In genomic region chr2:23593396-23594078, GRCh38 we compare ENCODE assay signal across 19 cellular contexts.
DNase-seq lines count a peak whose midpoint lies in the region; ATAC-seq, FAIRE-seq and TF ChIP-seq lines count a peak whose summit lies in the region.
"Had no signal": no experiment of that assay in that cellular context is flagged by ENCODE, and none has a peak within 500 bp of the region (broad histone marks: within the 10 kb centered on the region; RNA-seq: fewer than 3 reads in every experiment).

No MANE protein-coding gene starts in this region.

- H2BK20ac ChIP-seq in H1 (ENCODE audit: low read length), result no peak overlapping the region

- H3K9me3 ChIP-seq in H1 (ENCODE audit: insufficient read depth in 2 of 2, low read depth in 1 of 2, low read length in 1 of 2), result no peaks in the 10 kb centered on the region
- no peaks in the 10 kb centered on the region for H3K9me3 ChIP-seq in lower lobe of right lung
- H3K9me3 ChIP-seq in spleen, result no peaks in the 10 kb centered on the region
- H3K9me3 ChIP-seq in vagina, result no peaks in the 10 kb centered on the region
- H3K9me3 ChIP-seq: ascending aorta had no signal

- H3K4me1 ChIP-seq in H1 (replicated peaks in 1 of 4; ENCODE audit: control insufficient read depth in 3 of 4, insufficient read depth in 4 of 4, low read length in 3 of 4) (peaks cover 0 to 4% (median under 1%) of the 10 kb centered on the region in 4 experiments; a peak in 3 of 7 replicates), lower lobe of right lung (no peaks in the 10 kb centered on the region), spleen (peaks cover 0 to 4% (median 0%) of the 10 kb centered on the region in 6 donors), vagina (peaks cover 17% of the 10 kb centered on the region)

- H3K79me1 ChIP-seq in H1 (ENCODE audit: low read depth, low read length), result no peaks in the 10 kb centered on the region

- H2BK5ac ChIP-seq in H1 (ENCODE audit: low read depth, low read length), result no peak overlapping the region

- H2BK120ac ChIP-seq in H1 (replicated peaks; ENCODE audit: low read depth, low read length), result no peak overlapping the region

- H4K8ac ChIP-seq in H1 (ENCODE audit: extremely low read depth, insufficient read depth, low read length), result peak overlapping the region; percentile 11

- POLR2A ChIA-PET in H1 (lab: Charles Lee; ENCODE audit: partially characterized antibody), result no interaction called here

- no peaks in the 10 kb centered on the region for H3K79me2 ChIP-seq in H1 (ENCODE audit: control insufficient read depth in 1 of 2, insufficient read depth in 2 of 2, low read length in 2 of 2)

- 97% methylated on average over 11 of the region's 12 CpGs; no CpG with 5 or more reads in 1 of the 2 experiments for WGBS in H1 (ENCODE audit: extremely low coverage in 1 of 2, insufficient coverage in 1 of 2, insufficient read length in 1 of 2, insufficient replicate concordance in 2 of 2, low coverage in 1 of 2, low lambda C conversion rate in 2 of 2, missing lambda C conversion rate in 1 of 2), 2 experiments
- WGBS in spleen, 5 donors, result 82 to 89% (median 84%) methylated on average over 11 to 12 of the region's 12 CpGs

- TF ChIP-seq EP300 in H1 (IDR thresholded peaks at IDR 0.05; ENCODE audit: borderline replicate concordance in 1 of 2, low read depth in 2 of 2, low read length in 2 of 2), result no peak

- H3K27me3 ChIP-seq in H1 (replicated peaks in 1 of 4; ENCODE audit: control insufficient read depth in 3 of 4, extremely low read depth in 1 of 4, insufficient read depth in 3 of 4, low read length in 3 of 4) (no peaks in the 10 kb centered on the region), lower lobe of right lung (ENCODE audit: low read depth) (no peaks in the 10 kb centered on the region), spleen (replicated peaks in 1 of 7) (peaks cover 0 to 25% (median 0%) of the 10 kb centered on the region in 7 donors), vagina (no peaks in the 10 kb centered on the region)
- H3K27me3 ChIP-seq: ascending aorta had no signal

- no peaks in the 10 kb centered on the region for H4K20me1 ChIP-seq in H1 (replicated peaks in 1 of 2; ENCODE audit: control insufficient read depth in 1 of 2, insufficient read depth in 2 of 2, low read length in 2 of 2)

- no peak overlapping the region for H3K56ac ChIP-seq in H1 (replicated peaks; ENCODE audit: insufficient read length, low read depth, low read length)

- CTCF ChIA-PET in H1 (lab: Charles Lee; ENCODE audit: partially characterized antibody), result interaction anchor here (0.9 to 1.1 kb wide), 2 partner anchors 9 to 31 kb away, joined by 3 read pairs; no protein-coding TSS in a partner anchor

- no peak overlapping the region for H3K23ac ChIP-seq in H1 (ENCODE audit: insufficient read length)

- no peak overlapping the region for H2AFZ ChIP-seq in H1 (ENCODE audit: low read length)
- H2AFZ ChIP-seq: PC-9 had no signal

- no peak overlapping the region for H3K4ac ChIP-seq in H1 (replicated peaks; ENCODE audit: insufficient read length, low read depth, low read length)

- no peak overlapping the region for H3K4me2 ChIP-seq in H1 (ENCODE audit: insufficient read depth in 1 of 2, low read depth in 2 of 2, low read length in 2 of 2)
- H3K4me2 ChIP-seq: PC-9 had no signal

- TF ChIP-seq POLR2A in H1 (IDR thresholded peaks at IDR 0.05; ENCODE audit: control extremely low read depth in 1 of 2, low read depth in 2 of 2, low read length in 2 of 2), result no peak
- no peak for TF ChIP-seq POLR2A in spleen (IDR thresholded peaks at IDR 0.05)
- TF ChIP-seq POLR2A in vagina (IDR thresholded peaks at IDR 0.05), result no peak

- no peak overlapping the region for H4K5ac ChIP-seq in H1 (ENCODE audit: insufficient read length, low read depth, low read length)

- H2AK5ac ChIP-seq in H1 (ENCODE audit: low read depth, low read length), result 0 out of 2 replicates have a peak overlapping the region, but pooled peaks have one; percentile 13

- H3K27ac Mint-ChIP-seq in stimulated activated naive CD8-positive, alpha-beta T cell treated with anti-CD3 and anti-CD28 coated beads, Interleukin-15, amount 100 ng/mL, for 72 hours, result no peak overlapping the region
- H3K27ac Mint-ChIP-seq: activated CD4-positive, alpha-beta memory T cell treated with anti-CD3 and anti-CD28 coated beads for 36 hours; activated T-cell treated with anti-CD3 and anti-CD28 coated beads, Interleukin-2, amount 50 U/mL, for 24 hours; B cell; IgD-negative memory B cell had no signal

- no peak overlapping the region for H2BK15ac ChIP-seq in H1 (ENCODE audit: low read length)

- FAIRE-seq in H1 (lab: Jason Lieb, UNC), result no peak

- DNase-seq in NCI-H345 (lab: John Stamatoyannopoulos, UW) (peak; percentile 51), NCI-H345 treated with DMSO at 0.1 percent for 48 hours (lab: John Stamatoyannopoulos, UW; ENCODE audit: unreplicated experiment) (no peak), H1 (ENCODE audit: low read depth in 1 of 2, low spot score in 2 of 2) (no peak), lower lobe of right lung (peak; percentile 24), spleen (peak; percentile 40), vagina (ENCODE audit: extremely low spot score in 2 of 2) (no peak)
- no peak for DNase-seq in activated CD4-positive, alpha-beta T cell treated with anti-CD3 and anti-CD28 coated beads for 1 hour
- DNase-seq in stimulated activated naive CD8-positive, alpha-beta T cell treated with anti-CD3 and anti-CD28 coated beads, Interleukin-15, amount 100 ng/mL, for 72 hours, result no peak
- DNase-seq: activated CD4-positive, alpha-beta memory T cell treated with anti-CD3 and anti-CD28 coated beads for 36 hours; activated naive CD4-positive, alpha-beta T cell treated with anti-CD3 and anti-CD28 coated beads, Interleukin-2, amount 50 U/mL, for 16 hours; activated T-cell treated with anti-CD3 and anti-CD28 coated beads, Interleukin-2, amount 50 U/mL, for 24 hours; effector CD8-positive, alpha-beta T cell; H9; mesendoderm; PC-9; stimulated activated CD4-positive, alpha-beta T cell treated with anti-CD3 and anti-CD28 coated beads, Interleukin-4, amount 100 ng/mL, for 4 hours had no signal

- no peak overlapping the region for H3K4me3 Mint-ChIP-seq in stimulated activated naive CD8-positive, alpha-beta T cell treated with anti-CD3 and anti-CD28 coated beads, Interleukin-15, amount 100 ng/mL, for 72 hours
- H3K4me3 Mint-ChIP-seq: activated CD4-positive, alpha-beta memory T cell treated with anti-CD3 and anti-CD28 coated beads for 36 hours; activated T-cell treated with anti-CD3 and anti-CD28 coated beads, Interleukin-2, amount 50 U/mL, for 24 hours; B cell; H9 had no signal

- no peaks in the 10 kb centered on the region for H3K4me1 Mint-ChIP-seq in stimulated activated naive CD8-positive, alpha-beta T cell treated with anti-CD3 and anti-CD28 coated beads, Interleukin-15, amount 100 ng/mL, for 72 hours
- H3K4me1 Mint-ChIP-seq: B cell had no signal

- TF ChIP-seq CTCF in H1 (IDR thresholded peaks at IDR 0.05; ENCODE audit: control extremely low read depth in 1 of 3, insufficient read depth in 1 of 3, low read depth in 1 of 3, low read length in 3 of 3) (no peak), lower lobe of right lung (IDR thresholded peaks at IDR 0.05) (no peak), spleen (IDR thresholded peaks at IDR 0.05 in 8 of 11, conservative IDR thresholded peaks at IDR 0.05 in 3 of 11) (no peak), vagina (IDR thresholded peaks at IDR 0.05) (no peak)

- H3K14ac ChIP-seq in H1 (ENCODE audit: insufficient read length), result no peak overlapping the region

- no peaks in the 10 kb centered on the region for H3K23me2 ChIP-seq in H1 (ENCODE audit: low read depth, low read length)

- ATAC-seq in lower lobe of right lung, result no peak
- ATAC-seq in stimulated activated naive CD8-positive, alpha-beta T cell treated with anti-CD3 and anti-CD28 coated beads, Interleukin-15, amount 100 ng/mL, for 72 hours, result no peak

- no peak overlapping the region for H3K27ac ChIP-seq in H1 (ENCODE audit: low read depth, low read length)
- no peak overlapping the region for H3K27ac ChIP-seq in lower lobe of right lung
- no peak overlapping the region for H3K27ac ChIP-seq in spleen
- no peak overlapping the region for H3K27ac ChIP-seq in vagina
- H3K27ac ChIP-seq: ascending aorta, PC-9 had no signal

- no peak overlapping the region for H3K4me3 ChIP-seq in H1 (ENCODE audit: extremely low read depth in 1 of 4, insufficient read depth in 2 of 4, low read depth in 3 of 4, low read length in 4 of 4)
- no peak overlapping the region for H3K4me3 ChIP-seq in lower lobe of right lung
- H3K4me3 ChIP-seq in spleen, result no peak overlapping the region
- no peak overlapping the region for H3K4me3 ChIP-seq in vagina
- H3K4me3 ChIP-seq: ascending aorta, PC-9 had no signal

- no peak overlapping the region for H2BK12ac ChIP-seq in H1 (ENCODE audit: low read depth, low read length)

- H3K36me3 ChIP-seq in H1 (ENCODE audit: control insufficient read depth in 2 of 4, insufficient read depth in 4 of 4, low read length in 3 of 4), result no peaks in the 10 kb centered on the region
- no peaks in the 10 kb centered on the region for H3K36me3 ChIP-seq in lower lobe of right lung
- no peaks in the 10 kb centered on the region for H3K36me3 ChIP-seq in spleen
- no peaks in the 10 kb centered on the region for H3K36me3 ChIP-seq in vagina
- H3K36me3 ChIP-seq: ascending aorta had no signal

- intact Hi-C loops in lower lobe of right lung (cut with DNase I) (no loop called here), spleen (cut with DNase I; ENCODE audit: low total_unique reads) (no loop called here), vagina (cut with DNase I) (no loop called here)

- H4K91ac ChIP-seq in H1 (replicated peaks; ENCODE audit: insufficient read length, low read length), result no peak overlapping the region

- H3K9ac ChIP-seq in H1 (replicated peaks in 1 of 4; ENCODE audit: extremely low read depth in 1 of 4, low read depth in 3 of 4, low read length in 3 of 4), result no peak overlapping the region

- H3K18ac ChIP-seq in H1 (ENCODE audit: extremely low read depth, low read length), result no peak overlapping the region

- H3K9me3 Mint-ChIP-seq in stimulated activated naive CD8-positive, alpha-beta T cell treated with anti-CD3 and anti-CD28 coated beads, Interleukin-15, amount 100 ng/mL, for 72 hours, result no peaks in the 10 kb centered on the region
- H3K9me3 Mint-ChIP-seq: activated CD4-positive, alpha-beta memory T cell treated with anti-CD3 and anti-CD28 coated beads for 36 hours; activated T-cell treated with anti-CD3 and anti-CD28 coated beads, Interleukin-2, amount 50 U/mL, for 24 hours; H9; IgD-negative memory B cell had no signal

- TF ChIP-seq RAD21 in H1 (IDR thresholded peaks at IDR 0.05 in 1 of 2, conservative IDR thresholded peaks at IDR 0.05 in 1 of 2; ENCODE audit: low read depth in 2 of 2, low read length in 2 of 2), result no peak

- no peaks in the 10 kb centered on the region for H3K27me3 Mint-ChIP-seq in stimulated activated naive CD8-positive, alpha-beta T cell treated with anti-CD3 and anti-CD28 coated beads, Interleukin-15, amount 100 ng/mL, for 72 hours
- H3K27me3 Mint-ChIP-seq: activated CD4-positive, alpha-beta memory T cell treated with anti-CD3 and anti-CD28 coated beads for 36 hours; activated T-cell treated with anti-CD3 and anti-CD28 coated beads, Interleukin-2, amount 50 U/mL, for 24 hours; B cell; IgD-negative memory B cell had no signal

TF ChIP-seq in H1, 55 proteins besides CTCF, POLR2A, EP300 and RAD21 (continues in another document):
- no peak for TF ChIP-seq ASH2L (IDR thresholded peaks at IDR 0.05; ENCODE audit: low read length)
- TF ChIP-seq NANOG (IDR thresholded peaks at IDR 0.05; ENCODE audit: insufficient read depth, low read depth, low read length, poor library complexity, severe bottlenecking), result no peak
- TF ChIP-seq CEBPB (IDR thresholded peaks at IDR 0.05; ENCODE audit: low read depth, low read length), result no peak

Comparison
In these comparisons a context has a peak if more than half of its experiments do, and no peak if none do; other contexts are left out.
1. DNase-seq: peak in NCI-H345 (single experiment), lower lobe of right lung (single experiment) and spleen (single experiment); none in NCI-H345 treated with DMSO at 0.1 percent for 48 hours (single experiment), H1 (0 of 2), activated CD4-positive, alpha-beta T cell treated with anti-CD3 and anti-CD28 coated beads for 1 hour (single experiment), stimulated activated naive CD8-positive, alpha-beta T cell treated with anti-CD3 and anti-CD28 coated beads, Interleukin-15, amount 100 ng/mL, for 72 hours (0 of 2) and vagina (0 of 2).